In genomic region chr4:17447675-17448298, GRCh38 we compare ENCODE assay signal across 8 cellular contexts.
DNase-seq lines count a peak whose midpoint lies in the region; ATAC-seq and TF ChIP-seq lines count a peak whose summit lies in the region.

No MANE protein-coding gene starts in this region.

- peaks cover 0 to 6% of the 10 kb centered on the region in 2 donors for H3K36me3 Mint-ChIP-seq in activated naive CD4-positive, alpha-beta T cell treated with anti-CD3 and anti-CD28 coated beads, Interleukin-2, amount 50 U/mL, for 72 hours

- TF ChIP-seq CTCF in GM10248 (IDR thresholded peaks at IDR 0.05; ENCODE audit: control extremely low read depth, extremely low read depth, low read depth, missing control alignments) (peak; percentile 70), PC-3 (conservative IDR thresholded peaks at IDR 0.05; ENCODE audit: low read depth, low read length) (peak; percentile 74), cardiac muscle cell (IDR thresholded peaks at IDR 0.05; ENCODE audit: low read depth, low read length) (peak; percentile 81)

- H4K20me1 ChIP-seq in PC-3 (ENCODE audit: low read length) = no peaks in the 10 kb centered on the region

- H3K27ac Mint-ChIP-seq in activated naive CD4-positive, alpha-beta T cell treated with anti-CD3 and anti-CD28 coated beads, Interleukin-2, amount 50 U/mL, for 72 hours = no peak overlapping the region

- H3K4me3 ChIP-seq in PC-3 (ENCODE audit: low read length) (no peak overlapping the region), cardiac muscle cell (no peak overlapping the region)

- no peaks in the 10 kb centered on the region for H3K9me2 ChIP-seq in PC-3 (replicated peaks; ENCODE audit: low read length)

- H3K4me1 ChIP-seq in PC-3 (ENCODE audit: insufficient read depth, low read length) (peaks cover 4% of the 10 kb centered on the region; the same call in 1 of the 2 replicates), cardiac muscle cell (ENCODE audit: low read depth) (no peaks in the 10 kb centered on the region)

- BruUV-seq in PC-3 (replicated peaks; lab: Mats Ljungman, UMichigan) = no TSS peak

- no peak overlapping the region for H3K4me2 ChIP-seq in PC-3 (ENCODE audit: low read length)

- H3K27me3 ChIP-seq in PC-3 (ENCODE audit: low read length) = no peaks in the 10 kb centered on the region
- H3K27me3 ChIP-seq in cardiac muscle cell = no peaks in the 10 kb centered on the region

- POLR2A ChIA-PET in GM10248 (lab: Yijun Ruan, JAX) (no interaction called here), PC-3 (lab: Charles Lee; ENCODE audit: unreplicated experiment) (interaction anchor here (0.6 kb wide), 1 partner anchor 562 kb away, joined by 3 read pairs; no protein-coding TSS in a partner anchor)

- no peaks in the 10 kb centered on the region for H3F3A ChIP-seq in PC-3 (ENCODE audit: low read length, unreplicated experiment)

- no peak overlapping the region for H3K27ac ChIP-seq in PC-3 (ENCODE audit: low read length)
- H3K27ac ChIP-seq in cardiac muscle cell = no peak overlapping the region

- H2AFZ ChIP-seq in PC-3 (ENCODE audit: low read length) = no peak overlapping the region

- intact Hi-C loops in PC-3 (cut with micrococcal nuclease) = loop anchor here (1.0 to 10.0 kb wide), 2 partner anchors 100 to 1153 kb away; no protein-coding TSS in a partner anchor

- H3K9me3 Mint-ChIP-seq in activated naive CD4-positive, alpha-beta T cell treated with anti-CD3 and anti-CD28 coated beads, Interleukin-2, amount 50 U/mL, for 72 hours = peaks cover 7 to 13% of the 10 kb centered on the region in 2 donors

- DNase-seq in GM10248 (ENCODE audit: extremely low spot score) = peak; percentile 60
- DNase-seq in HT1080 (ENCODE audit: low read depth) = peak; percentile 64
- peak; percentile 74 for DNase-seq in PC-3
- peak in 1 of 2 donors; percentile 59 for DNase-seq in activated naive CD4-positive, alpha-beta T cell treated with anti-CD3 and anti-CD28 coated beads, Interleukin-2, amount 50 U/mL, for 72 hours (ENCODE audit: low spot score in 2 of 2)
- peak; percentile 76 to 89 for DNase-seq in cardiac muscle cell (ENCODE audit: low read depth in 1 of 2, low spot score in 1 of 2)
- peak; percentile 61 for DNase-seq in putamen (ENCODE audit: low spot score)
- no peak for DNase-seq in SHP77 treated with DMSO at 0.1 percent for 48 hours (lab: John Stamatoyannopoulos, UW)

- no peaks in the 10 kb centered on the region for H3K36me3 ChIP-seq in PC-3 (ENCODE audit: low read depth, low read length)
- no peaks in the 10 kb centered on the region for H3K36me3 ChIP-seq in cardiac muscle cell

- H3K9ac ChIP-seq in PC-3 (ENCODE audit: low read length) = no peak overlapping the region

- ATAC-seq in GM21576 (IDR thresholded peaks at IDR 0.05; ENCODE audit: unreplicated experiment) = peak; percentile 89
- ATAC-seq in PC-3 = peak; percentile 96
- ATAC-seq in activated naive CD4-positive, alpha-beta T cell treated with anti-CD3 and anti-CD28 coated beads, Interleukin-2, amount 50 U/mL, for 72 hours = peak; percentile 93 to 94

- H3K9me3 ChIP-seq in PC-3 (ENCODE audit: low read length) = no peaks in the 10 kb centered on the region
- no peaks in the 10 kb centered on the region for H3K9me3 ChIP-seq in cardiac muscle cell (ENCODE audit: low read depth)

- no peaks in the 10 kb centered on the region for H3K79me2 ChIP-seq in PC-3 (ENCODE audit: low read length)

- CTCF ChIA-PET in GM10248 (lab: Yijun Ruan, JAX) (interaction anchor here (0.7 to 3.1 kb wide), 33 partner anchors 10 to 1156 kb away, joined by 3 to 26 read pairs (median 4); no protein-coding TSS in a partner anchor), PC-3 (lab: Charles Lee) (interaction anchor here (0.6 kb wide), 4 partner anchors 24 to 1158 kb away, joined by 3 to 4 read pairs (median 3); no protein-coding TSS in a partner anchor)
